Comparison of ENCODE assay signal across 29 cellular contexts in the genomic region with DNA sequence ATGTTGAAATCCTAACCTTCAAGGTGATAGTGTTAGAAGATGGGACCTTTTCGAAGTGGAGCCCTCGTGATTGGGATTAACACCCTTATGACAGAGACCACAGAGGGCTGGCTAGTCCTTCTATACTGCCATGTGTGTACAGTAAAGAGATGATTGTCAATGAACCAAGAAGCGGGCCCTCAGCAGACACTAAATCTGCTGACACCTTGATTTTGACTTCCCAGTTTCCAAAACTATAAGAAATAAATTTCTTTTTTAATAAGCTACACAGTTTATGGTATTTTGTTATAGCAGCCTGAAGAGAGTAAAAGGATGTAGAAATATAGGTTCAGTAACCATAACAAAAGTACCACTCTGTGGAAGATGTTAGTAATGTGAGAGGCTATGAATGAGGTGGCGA.
"Had no signal": no experiment of that assay in that cellular context is flagged by ENCODE, and none has a peak within 500 bp of the region (broad histone marks: within the 10 kb centered on the region; RNA-seq: fewer than 3 reads in every experiment).

No MANE protein-coding gene starts in this region.

- H3K36me3 ChIP-seq: neural progenitor cell, ovary, spleen, stomach, thoracic aorta, thyroid gland, tibial nerve, upper lobe of left lung, vagina had no signal

- H3K4me1 Mint-ChIP-seq: naive thymus-derived CD4-positive, alpha-beta T cell; natural killer cell; nephron; neural progenitor cell; stimulated activated naive B cell treated with anti-CD40 and anti-IgM and Interleukin-4, amounts not matched to agents 10 μg/mL and 1 μg/mL and 100 μg/mL, for 72 hours had no signal

- H3K79me2 ChIP-seq: parathyroid adenoma had no signal

- DNase-seq: naive thymus-derived CD4-positive, alpha-beta T cell; natural killer cell; occipital lobe; ovary; right cardiac atrium; spleen; stimulated activated CD4-positive, alpha-beta T cell treated with anti-CD3 and anti-CD28 coated beads, Interleukin-12 subunit alpha, Interleukin-12 subunit beta, amount 100 ng/mL, for 4 hours; stimulated activated CD4-positive, alpha-beta T cell treated with anti-CD3 and anti-CD28 coated beads, Interleukin-1b, Interleukin-23, amount 100 ng/mL, for 48 hours; stimulated activated CD4-positive, alpha-beta T cell treated with anti-CD3 and anti-CD28 coated beads, Interleukin-4, amount 100 ng/mL, for 1 hour; stimulated activated CD4-positive, alpha-beta T cell treated with anti-CD3 and anti-CD28 coated beads, Interleukin-4, amount 100 ng/mL, for 4 hours; stimulated activated CD8-positive, alpha-beta memory T cell treated with anti-CD3 and anti-CD28 coated beads, Interleukin-4, amount 100 ng/mL, for 48 hours; stimulated activated naive B cell treated with anti-CD40 and anti-IgM and Interleukin-4, amounts not matched to agents 10 μg/mL and 1 μg/mL and 100 μg/mL, for 72 hours; stimulated activated naive CD4-positive, alpha-beta T cell treated with Interleukin-2 at 50 U/mL for 16 hours; stomach; thyroid gland; trophoblast cell; upper lobe of left lung had no signal

- H2AFZ ChIP-seq: neural progenitor cell, parathyroid adenoma had no signal

- H3K27ac Mint-ChIP-seq: naive thymus-derived CD4-positive, alpha-beta T cell; natural killer cell; nephron; neural progenitor cell; progenitor cell of endocrine pancreas; stimulated activated naive B cell treated with anti-CD40 and anti-IgM and Interleukin-4, amounts not matched to agents 10 μg/mL and 1 μg/mL and 100 μg/mL, for 72 hours; stimulated activated naive CD8-positive, alpha-beta T cell treated with anti-CD3 and anti-CD28 coated beads, Interleukin-15, Interleukin-2, amounts not matched to agents 100 ng/mL and 50 ng/mL, for 24 hours had no signal

- H3K27ac ChIP-seq: neural progenitor cell, ovary, parathyroid adenoma, skin epidermis, spleen, stomach, thoracic aorta, thyroid gland, tibial nerve, upper lobe of left lung, vagina had no signal

- H3K9ac ChIP-seq: neural progenitor cell, parathyroid adenoma had no signal

- H3K9me3 Mint-ChIP-seq: neural progenitor cell; stimulated activated naive B cell treated with anti-CD40 and anti-IgM and Interleukin-4, amounts not matched to agents 10 μg/mL and 1 μg/mL and 100 μg/mL, for 72 hours had no signal

- ATAC-seq: naive thymus-derived CD4-positive, alpha-beta T cell; natural killer cell; right cardiac atrium; sciatic nerve; stimulated activated naive B cell treated with anti-CD40 and anti-IgM and Interleukin-4, amounts not matched to agents 10 μg/mL and 1 μg/mL and 100 μg/mL, for 72 hours had no signal

- FAIRE-seq: urothelium cell line had no signal

- H3K27me3 ChIP-seq: neural progenitor cell, ovary, spleen, stomach, thyroid gland, tibial nerve, upper lobe of left lung, vagina had no signal

- H3K9me3 ChIP-seq: ovary, thoracic aorta, thyroid gland, tibial nerve, upper lobe of left lung, vagina had no signal

- H3K4me1 ChIP-seq: neural progenitor cell, parathyroid adenoma, spleen, stomach, thyroid gland, tibial nerve, upper lobe of left lung, vagina had no signal

- H3K4me3 Mint-ChIP-seq: naive thymus-derived CD4-positive, alpha-beta T cell; natural killer cell; nephron; neural progenitor cell; stimulated activated naive B cell treated with anti-CD40 and anti-IgM and Interleukin-4, amounts not matched to agents 10 μg/mL and 1 μg/mL and 100 μg/mL, for 72 hours; stimulated activated naive CD8-positive, alpha-beta T cell treated with anti-CD3 and anti-CD28 coated beads, Interleukin-15, Interleukin-2, amounts not matched to agents 100 ng/mL and 50 ng/mL, for 24 hours had no signal

- H3K4me2 ChIP-seq: neural progenitor cell, smooth muscle cell had no signal

- H3K4me3 ChIP-seq: neural progenitor cell, ovary, skin epidermis, smooth muscle cell, spleen, stomach, thoracic aorta, thyroid gland, tibial nerve, upper lobe of left lung, vagina had no signal

- H3K36me3 Mint-ChIP-seq: naive thymus-derived CD4-positive, alpha-beta T cell; natural killer cell; neural progenitor cell; stimulated activated naive B cell treated with anti-CD40 and anti-IgM and Interleukin-4, amounts not matched to agents 10 μg/mL and 1 μg/mL and 100 μg/mL, for 72 hours had no signal
